ENCODE assay signal across 15 cellular contexts in genomic region chr3:196782496-196782895, GRCh38. TPM values are rescaled to one million over a fixed set of nuclear protein-coding genes. Genes with fewer than 3 reads are reported as not detected.
A peak's percentile ranks its signal among the peaks of the same experiment; 100 is the strongest.
DNase-seq lines count a peak whose midpoint lies in the region; ATAC-seq and TF ChIP-seq lines count a peak whose summit lies in the region.
"Had no signal": no experiment of that assay in that cellular context is flagged by ENCODE, and none has a peak within 500 bp of the region (broad histone marks: within the 10 kb centered on the region; RNA-seq: fewer than 3 reads in every experiment).

No MANE protein-coding gene starts in this region.

- ATAC-seq in GM19324 (IDR thresholded peaks at IDR 0.05; ENCODE audit: low FRiP score, unreplicated experiment), result no peak
- ATAC-seq in GM21515 (IDR thresholded peaks at IDR 0.05; ENCODE audit: unreplicated experiment), result no peak
- ATAC-seq: HCT116 had no signal

- H3K36me3 Mint-ChIP-seq in activated naive CD4-positive, alpha-beta T cell treated with anti-CD3 and anti-CD28 coated beads, Interleukin-2, amount 50 U/mL, for 24 hours, result peaks cover 26% of the 10 kb centered on the region
- peaks cover 55% of the 10 kb centered on the region for H3K36me3 Mint-ChIP-seq in neural crest cell (ENCODE audit: low read depth)

- H3K27ac Mint-ChIP-seq in activated naive CD4-positive, alpha-beta T cell treated with anti-CD3 and anti-CD28 coated beads, Interleukin-2, amount 50 U/mL, for 24 hours, result peak overlapping the region; percentile 62
- H3K27ac Mint-ChIP-seq in neural crest cell (ENCODE audit: unreplicated experiment), result peak overlapping the region; percentile 20
- H3K27ac Mint-ChIP-seq: CD4-positive, alpha-beta T cell had no signal

- H3K27me3 Mint-ChIP-seq in activated naive CD4-positive, alpha-beta T cell treated with anti-CD3 and anti-CD28 coated beads, Interleukin-2, amount 50 U/mL, for 24 hours, result no peaks in the 10 kb centered on the region
- no peaks in the 10 kb centered on the region for H3K27me3 Mint-ChIP-seq in neural crest cell (ENCODE audit: low read depth)
- H3K27me3 Mint-ChIP-seq: CD4-positive, alpha-beta T cell had no signal

- H3K4me3 Mint-ChIP-seq in activated naive CD4-positive, alpha-beta T cell treated with anti-CD3 and anti-CD28 coated beads, Interleukin-2, amount 50 U/mL, for 24 hours, result no peak overlapping the region
- no peak overlapping the region for H3K4me3 Mint-ChIP-seq in neural crest cell
- H3K4me3 Mint-ChIP-seq: CD4-positive, alpha-beta T cell had no signal

- TF ChIP-seq CTCF in neural crest cell (conservative IDR thresholded peaks at IDR 0.05), result no peak

- H3K4me1 Mint-ChIP-seq in activated naive CD4-positive, alpha-beta T cell treated with anti-CD3 and anti-CD28 coated beads, Interleukin-2, amount 50 U/mL, for 24 hours, result peaks cover 48% of the 10 kb centered on the region
- peaks cover 12% of the 10 kb centered on the region for H3K4me1 Mint-ChIP-seq in neural crest cell

- DNase-seq in activated naive CD4-positive, alpha-beta T cell treated with Interleukin-2 at 50 U/mL for 16 hours, result no peak
- peak; percentile 64 for DNase-seq in amniotic epithelial cell (ENCODE audit: low read depth)
- DNase-seq in neural crest cell (ENCODE audit: low read depth, low spot score), result no peak
- DNase-seq in C1 segment of cervical spinal cord (lab: John Stamatoyannopoulos, UW), result no peak
- DNase-seq: 8988T; AML-193; CD4-positive, alpha-beta T cell; COR-L47; DMS153; DND-41; GDM1 had no signal

- H3K9me3 Mint-ChIP-seq in activated naive CD4-positive, alpha-beta T cell treated with anti-CD3 and anti-CD28 coated beads, Interleukin-2, amount 50 U/mL, for 24 hours, result no peaks in the 10 kb centered on the region
- H3K9me3 Mint-ChIP-seq in neural crest cell, result peaks cover 5% of the 10 kb centered on the region
- H3K9me3 Mint-ChIP-seq: CD4-positive, alpha-beta T cell had no signal

RNA-seq across cellular contexts. Expression of gene PAK2, which starts 42.8 kb away (rescaled TPM):
- 92.2 and 96.4 TPM in 2 replicates for total RNA-seq in neural crest cell
